In the genomic region with DNA sequence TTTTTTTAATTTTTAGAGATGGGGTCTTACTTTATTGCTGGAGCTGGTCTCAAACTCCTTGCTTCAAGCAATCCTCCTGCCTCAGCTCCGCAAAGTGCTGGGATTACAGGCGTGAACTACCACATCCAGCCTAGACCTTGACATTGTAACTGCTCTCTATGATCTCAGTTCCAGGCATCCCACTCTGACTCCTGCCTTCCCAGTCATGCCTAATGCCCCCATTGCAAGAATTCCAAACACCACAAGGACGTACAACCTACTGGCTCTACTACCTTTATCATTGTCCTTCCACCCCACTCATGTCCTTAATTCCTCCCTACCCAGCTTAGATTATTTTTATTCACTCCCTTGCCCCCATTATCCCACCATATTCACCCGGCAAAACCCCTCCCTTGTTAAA, we compare ENCODE assay signal across 18 cellular contexts.
"Had no signal": no experiment of that assay in that cellular context is flagged by ENCODE, and none has a peak within 500 bp of the region (broad histone marks: within the 10 kb centered on the region; RNA-seq: fewer than 3 reads in every experiment).

No MANE protein-coding gene starts in this region.

- H3K4me1 ChIP-seq: colonic mucosa, lower lobe of right lung, psoas muscle, suprapubic skin, transverse colon had no signal

- H3K27me3 ChIP-seq: colonic mucosa, ovary, spleen, suprapubic skin, transverse colon had no signal

- DNase-seq: colonic mucosa; dermis blood vessel endothelial cell; effector memory CD4-positive, alpha-beta T cell; left ventricle myocardium superior; lower lobe of right lung; naive thymus-derived CD8-positive, alpha-beta T cell; occipital lobe; ovary; posterior cingulate gyrus; psoas muscle; right cardiac atrium; spleen; stimulated activated CD4-positive, alpha-beta T cell treated with anti-CD3 and anti-CD28 coated beads, Interleukin-4, amount 100 ng/mL, for 4 hours; stimulated activated naive CD4-positive, alpha-beta T cell; stimulated activated naive CD8-positive, alpha-beta T cell treated with anti-CD3 and anti-CD28 coated beads, Interleukin-15, amount 100 ng/mL, for 72 hours; transverse colon had no signal

- H3K27ac ChIP-seq: colonic mucosa, lower lobe of right lung, ovary, psoas muscle, skin epidermis, spleen, suprapubic skin, transverse colon had no signal

- H3K9me3 Mint-ChIP-seq: naive thymus-derived CD8-positive, alpha-beta T cell; stimulated activated naive CD8-positive, alpha-beta T cell treated with anti-CD3 and anti-CD28 coated beads, Interleukin-15, amount 100 ng/mL, for 72 hours had no signal

- H3K9me3 ChIP-seq: colonic mucosa, lower lobe of right lung, ovary, psoas muscle, spleen, suprapubic skin, transverse colon had no signal

- H3K4me3 Mint-ChIP-seq: naive thymus-derived CD8-positive, alpha-beta T cell; stimulated activated naive CD8-positive, alpha-beta T cell treated with anti-CD3 and anti-CD28 coated beads, Interleukin-15, amount 100 ng/mL, for 72 hours had no signal

- H3K36me3 ChIP-seq: colonic mucosa, ovary had no signal

- H3K27me3 Mint-ChIP-seq: naive thymus-derived CD8-positive, alpha-beta T cell; stimulated activated naive CD8-positive, alpha-beta T cell treated with anti-CD3 and anti-CD28 coated beads, Interleukin-15, amount 100 ng/mL, for 72 hours had no signal

- H3K4me1 Mint-ChIP-seq: stimulated activated naive CD8-positive, alpha-beta T cell treated with anti-CD3 and anti-CD28 coated beads, Interleukin-15, amount 100 ng/mL, for 72 hours had no signal

- H3K4me3 ChIP-seq: colonic mucosa, lower lobe of right lung, ovary, psoas muscle, skin epidermis, spleen, suprapubic skin, transverse colon had no signal

- ATAC-seq: left ventricle myocardium superior; lower lobe of right lung; naive thymus-derived CD8-positive, alpha-beta T cell; right cardiac atrium; stimulated activated naive CD8-positive, alpha-beta T cell treated with anti-CD3 and anti-CD28 coated beads, Interleukin-15, amount 100 ng/mL, for 72 hours had no signal
